Comparison of ENCODE assay signal across 8 cellular contexts in the genomic region with DNA sequence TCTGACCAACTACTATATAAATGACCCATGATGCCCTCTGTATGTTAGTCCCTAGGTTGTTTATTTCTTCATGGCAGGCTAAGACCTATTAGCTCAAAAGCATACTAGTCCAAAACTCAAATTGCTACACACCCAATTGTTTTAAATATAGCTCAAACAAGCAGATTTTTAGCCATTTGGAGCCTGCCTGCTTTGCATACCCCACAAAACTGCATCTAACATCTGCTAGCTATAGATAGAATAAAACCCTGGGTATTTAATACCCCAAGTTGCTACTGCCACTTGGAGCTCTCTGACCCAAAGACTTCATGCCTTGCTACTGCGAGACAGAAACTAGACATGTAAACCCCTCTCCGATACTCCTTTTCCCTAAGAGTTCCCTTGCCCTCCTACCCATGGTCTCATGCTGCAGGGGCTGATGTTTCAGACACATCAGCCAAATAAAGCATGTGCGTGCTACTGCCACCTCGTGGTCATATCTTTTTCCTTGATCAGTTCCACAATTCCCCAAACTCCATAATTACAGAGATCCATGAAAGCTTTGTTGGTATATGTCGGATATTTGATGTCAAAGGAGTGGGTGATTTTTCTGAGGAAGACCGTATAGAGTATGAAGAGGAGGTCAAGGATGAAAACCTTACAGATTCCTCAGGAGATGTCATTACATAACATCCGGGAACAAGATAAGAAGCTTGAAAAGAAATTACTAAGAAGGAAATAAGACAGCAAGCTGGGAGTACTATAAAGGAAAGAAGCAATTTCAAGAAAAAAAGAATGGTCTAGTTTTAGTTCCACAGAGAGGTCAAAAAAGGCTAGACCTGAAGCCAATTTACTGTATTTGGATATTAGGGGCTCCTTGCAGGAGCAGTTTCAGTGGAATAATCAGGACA.
DNase-seq lines count a peak whose midpoint lies in the region; ATAC-seq and TF ChIP-seq lines count a peak whose summit lies in the region.

No MANE protein-coding gene starts in this region.

- no peaks in the 10 kb centered on the region for H3K36me3 Mint-ChIP-seq in activated naive CD4-positive, alpha-beta T cell treated with anti-CD3 and anti-CD28 coated beads for 36 hours (ENCODE audit: low read depth)

- H3K4me3 ChIP-seq in cardiac fibroblast (replicated peaks in 1 of 2; ENCODE audit: low read depth in 2 of 2, low read length in 2 of 2) (no peak overlapping the region), liver (ENCODE audit: low read depth in 1 of 3, low read length in 3 of 3) (no peak overlapping the region), upper lobe of right lung (no peak overlapping the region)

- H3K9me3 ChIP-seq in liver (ENCODE audit: control insufficient read depth in 4 of 4, low read length in 3 of 4), result no peaks in the 10 kb centered on the region
- H3K9me3 ChIP-seq in upper lobe of right lung, result no peaks in the 10 kb centered on the region

- peak; percentile 87 to 89 for TF ChIP-seq RAD21 in liver (IDR thresholded peaks at IDR 0.05)

- no peak overlapping the region for H3K4me3 Mint-ChIP-seq in activated naive CD4-positive, alpha-beta T cell treated with anti-CD3 and anti-CD28 coated beads for 36 hours

- peak; percentile 42 for DNase-seq in activated naive CD4-positive, alpha-beta T cell treated with anti-CD3 and anti-CD28 coated beads for 36 hours
- DNase-seq in activated naive CD4-positive, alpha-beta T cell treated with Interleukin-2 at 50 U/mL for 16 hours, result no peak
- DNase-seq in HEK293T (ENCODE audit: extremely low spot score), result peak; percentile 46
- peak; percentile 27 for DNase-seq in NCI-H460 (ENCODE audit: extremely low read depth, low read depth)
- DNase-seq in cardiac fibroblast (ENCODE audit: low read depth in 2 of 2), result peak; percentile 50 to 58
- DNase-seq in upper lobe of right lung, result no peak

- peak; percentile 74 for ATAC-seq in upper lobe of right lung
- no peak for ATAC-seq in GM19035 (IDR thresholded peaks at IDR 0.05; ENCODE audit: unreplicated experiment)

- no peaks in the 10 kb centered on the region for H3K4me1 Mint-ChIP-seq in activated naive CD4-positive, alpha-beta T cell treated with anti-CD3 and anti-CD28 coated beads for 36 hours (ENCODE audit: low read depth)

- POLR2A ChIA-PET in HEK293T (lab: Yijun Ruan, JAX), result no interaction called here

- no peaks in the 10 kb centered on the region for H3K4me1 ChIP-seq in liver (ENCODE audit: control insufficient read depth in 4 of 4, insufficient read depth in 4 of 4, low read length in 3 of 4)
- H3K4me1 ChIP-seq in upper lobe of right lung, result no peaks in the 10 kb centered on the region

- TF ChIP-seq CTCF in cardiac fibroblast (IDR thresholded peaks at IDR 0.05; ENCODE audit: low read depth, low read length), result peak; percentile 47
- TF ChIP-seq CTCF in liver (IDR thresholded peaks at IDR 0.05; ENCODE audit: low read depth, low read length, missing input control), result peak; percentile 64
- TF ChIP-seq CTCF in upper lobe of right lung (IDR thresholded peaks at IDR 0.05), result peak; percentile 73

- H3K27ac Mint-ChIP-seq in activated naive CD4-positive, alpha-beta T cell treated with anti-CD3 and anti-CD28 coated beads for 36 hours, result no peak overlapping the region

- H3K9ac ChIP-seq in liver (ENCODE audit: low read depth in 1 of 2, low read length in 2 of 2), result no peak overlapping the region

- no peaks in the 10 kb centered on the region for H3K36me3 ChIP-seq in liver (ENCODE audit: control insufficient read depth in 4 of 4, insufficient read depth in 3 of 4, low read depth in 1 of 4, low read length in 3 of 4)
- H3K36me3 ChIP-seq in upper lobe of right lung, result no peaks in the 10 kb centered on the region

- H3K27me3 ChIP-seq in liver (ENCODE audit: control insufficient read depth in 4 of 4, insufficient read depth in 4 of 4, low read length in 3 of 4) (no peaks in the 10 kb centered on the region), upper lobe of right lung (peaks cover 5% of the 10 kb centered on the region)

- CTCF ChIA-PET in activated naive CD4-positive, alpha-beta T cell treated with anti-CD3 and anti-CD28 coated beads for 36 hours (lab: Charles Lee), result interaction anchor here (0.5 to 2.9 kb wide), 20 partner anchors 9 to 546 kb away, joined by 3 to 22 read pairs (median 4); no protein-coding TSS in a partner anchor
- CTCF ChIA-PET in HEK293T (lab: Yijun Ruan, JAX), result interaction anchor here (0.6 to 2.0 kb wide), 13 partner anchors 10 to 542 kb away, joined by 3 to 13 read pairs (median 3); no protein-coding TSS in a partner anchor

- WGBS in liver, result 31% methylated on average over 7 of the region's 7 CpGs

- no peak overlapping the region for H3K27ac ChIP-seq in liver (ENCODE audit: low read depth in 1 of 2, low read length in 2 of 2)
- no peak overlapping the region for H3K27ac ChIP-seq in upper lobe of right lung

- H3K9me3 Mint-ChIP-seq in activated naive CD4-positive, alpha-beta T cell treated with anti-CD3 and anti-CD28 coated beads for 36 hours, result no peaks in the 10 kb centered on the region

- intact Hi-C loops in activated naive CD4-positive, alpha-beta T cell treated with anti-CD3 and anti-CD28 coated beads for 36 hours (cut with micrococcal nuclease), result loop anchor here (1.0 to 10.0 kb wide), 4 partner anchors 225 to 480 kb away; partner anchors contain the start of gene SH2D4B
- intact Hi-C loops in upper lobe of right lung (cut with DNase I), result no loop called here

- peaks cover 12% of the 10 kb centered on the region for H3K27me3 Mint-ChIP-seq in activated naive CD4-positive, alpha-beta T cell treated with anti-CD3 and anti-CD28 coated beads for 36 hours (ENCODE audit: low read depth)

TF ChIP-seq in HEK293T, 16 proteins besides CTCF, POLR2A, EP300 and RAD21:
- TF ChIP-seq PKNOX1 (IDR thresholded peaks at IDR 0.05) (no peak), FOXK2 (IDR thresholded peaks at IDR 0.05) (no peak), L3MBTL2 (conservative IDR thresholded peaks at IDR 0.05) (no peak), BHLHE40 (IDR thresholded peaks at IDR 0.05; ENCODE audit: borderline replicate concordance) (no peak), FOXA1 (IDR thresholded peaks at IDR 0.05) (no peak), LEF1 (IDR thresholded peaks at IDR 0.05; ENCODE audit: borderline replicate concordance) (no peak), SUZ12 (IDR thresholded peaks at IDR 0.05) (no peak), NFRKB (IDR thresholded peaks at IDR 0.05) (no peak), ELF4 (IDR thresholded peaks at IDR 0.05) (no peak), ZNF384 (IDR thresholded peaks at IDR 0.05) (no peak), FOXM1 (IDR thresholded peaks at IDR 0.05; ENCODE audit: borderline replicate concordance) (no peak), ARNT (IDR thresholded peaks at IDR 0.05) (no peak), TARDBP (IDR thresholded peaks at IDR 0.05) (no peak), SP1 (IDR thresholded peaks at IDR 0.05) (no peak), CTBP1 (IDR thresholded peaks at IDR 0.05; ENCODE audit: borderline replicate concordance) (no peak), HDGF (IDR thresholded peaks at IDR 0.05; ENCODE audit: borderline replicate concordance) (no peak)

TF ChIP-seq in liver, 16 proteins besides CTCF, POLR2A, EP300 and RAD21:
- TF ChIP-seq JUND (IDR thresholded peaks at IDR 0.05), result no peak
TF ChIP-seq in liver: peak in this region for 0.

Comparison
In these comparisons a context has a peak if more than half of its experiments do, and no peak if none do; other contexts are left out.
1. DNase-seq: peak in activated naive CD4-positive, alpha-beta T cell treated with anti-CD3 and anti-CD28 coated beads for 36 hours (single experiment), HEK293T (single experiment), NCI-H460 (single experiment) and cardiac fibroblast (2 of 2); none in activated naive CD4-positive, alpha-beta T cell treated with Interleukin-2 at 50 U/mL for 16 hours (single experiment) and upper lobe of right lung (single experiment).
2. Peak in every context shown above with its lines, with median percentiles within 50 percentile points of each other: CTCF ChIP-seq.